In the genomic region with DNA sequence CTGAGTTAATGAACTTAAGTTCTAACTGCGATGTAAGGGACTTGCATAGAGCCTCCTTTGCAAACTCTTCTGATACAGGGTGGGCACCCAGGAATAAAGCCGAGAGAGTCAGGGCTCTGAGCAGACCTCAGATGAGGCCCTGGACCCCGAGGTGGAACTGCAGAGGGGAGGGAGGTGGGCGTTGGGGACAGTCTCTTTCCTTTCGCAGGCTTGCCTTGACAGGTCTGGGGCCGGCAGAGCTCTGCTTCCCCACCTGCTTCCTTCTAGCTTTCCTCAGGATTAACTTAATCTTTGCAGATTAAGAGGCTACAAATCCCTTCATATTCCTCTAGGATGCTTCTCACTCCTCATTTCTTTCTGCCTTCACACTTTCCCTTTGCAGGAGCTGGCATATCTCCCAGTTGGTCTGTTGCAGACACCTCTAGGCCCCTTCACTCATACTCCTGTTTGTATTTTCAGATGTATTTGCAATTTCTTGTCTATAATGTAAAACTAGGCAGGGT, we compare ENCODE assay signal across 25 cellular contexts.
DNase-seq lines count a peak whose midpoint lies in the region; ATAC-seq and TF ChIP-seq lines count a peak whose summit lies in the region.
"Had no signal": no experiment of that assay in that cellular context is flagged by ENCODE, and none has a peak within 500 bp of the region (broad histone marks: within the 10 kb centered on the region; RNA-seq: fewer than 3 reads in every experiment).

No MANE protein-coding gene starts in this region.

- H3K4ac ChIP-seq in H9 (ENCODE audit: low read depth, low read length) (no peak overlapping the region), mesenchymal stem cell (ENCODE audit: low read depth in 1 of 2, low read length in 2 of 2) (peak overlapping the region; percentile 45 to 68)

- no peak overlapping the region for H2AK5ac ChIP-seq in H9 (ENCODE audit: insufficient read length, low read length)
- peak overlapping the region; percentile 91 for H2AK5ac ChIP-seq in mesenchymal stem cell (ENCODE audit: low read length, severe bottlenecking)

- H3K9ac ChIP-seq in H9 (ENCODE audit: extremely low read depth, insufficient read length, low read length): no peak overlapping the region
- H3K9ac ChIP-seq in mesenchymal stem cell (ENCODE audit: low read length): no peak overlapping the region
- H3K9ac ChIP-seq in stomach smooth muscle (ENCODE audit: low read length in 2 of 2): no peak overlapping the region
- H3K9ac ChIP-seq: GM23248, SK-N-SH had no signal

- peaks cover 0 to 8% (median 8%) of the 10 kb centered on the region in 3 experiments; a peak in 6 of 7 replicates for H3K36me3 Mint-ChIP-seq in H9 (ENCODE audit: insufficient read depth in 1 of 3, low read depth in 3 of 3)
- H3K36me3 Mint-ChIP-seq in brain: peaks cover 24% of the 10 kb centered on the region

- no peak for DNase-seq in H9
- DNase-seq in mesenchymal stem cell: peak; percentile 23
- no peak for DNase-seq in stimulated activated CD4-positive, alpha-beta T cell treated with anti-CD3 and anti-CD28 coated beads, Interleukin-15, amount 100 ng/mL, for 24 hours
- DNase-seq in activated naive CD4-positive, alpha-beta T cell treated with Interleukin-2 at 50 U/mL for 16 hours: no peak
- DNase-seq: activated CD4-positive, alpha-beta T cell treated with anti-CD3 and anti-CD28 coated beads, Interleukin-2, amount 50 U/mL, for 4 hours; activated T-cell treated with anti-CD3 and anti-CD28 coated beads, Interleukin-2, amount 50 U/mL, for 48 hours; C1 segment of cervical spinal cord; COR-L47; GM23248; mammary epithelial cell; NCI-H146; NK-92 treated with Interleukin-12 subunit alpha and Interleukin-12 subunit beta, amount 100 ng/mL, for 24 hours; psoas muscle; SK-N-SH; stimulated activated CD4-positive, alpha-beta T cell treated with anti-CD3 and anti-CD28 coated beads, Interleukin-4, amount 100 ng/mL, for 4 hours; upper lobe of right lung had no signal

- no peak for ATAC-seq in HG02759 (IDR thresholded peaks at IDR 0.05; ENCODE audit: unreplicated experiment)
- no peak for ATAC-seq in GM21390 (IDR thresholded peaks at IDR 0.05; ENCODE audit: unreplicated experiment)
- ATAC-seq: psoas muscle, upper lobe of right lung had no signal

- no peaks in the 10 kb centered on the region for H3K79me2 ChIP-seq in H9 (ENCODE audit: insufficient read depth, low read length)
- H3K79me2 ChIP-seq: hepatocyte had no signal

- H2BK120ac ChIP-seq in H9 (ENCODE audit: low read depth, low read length, poor library complexity, severe bottlenecking) (no peak overlapping the region), mesenchymal stem cell (ENCODE audit: low read depth, low read length) (no peak overlapping the region)

- H2BK20ac ChIP-seq in H9 (ENCODE audit: low read depth, low read length, poor library complexity, severe bottlenecking): no peak overlapping the region

- H4K8ac ChIP-seq in H9 (replicated peaks; ENCODE audit: insufficient read length, low read depth, low read length): no peak overlapping the region
- H4K8ac ChIP-seq in mesenchymal stem cell (ENCODE audit: low read length): peak overlapping the region; percentile 77

- WGBS in H9 (ENCODE audit: extremely low coverage, insufficient read length, low lambda C conversion rate): no CpG with 5 or more reads among the region's 6 CpGs
- 97% methylated on average over 6 of the region's 6 CpGs for WGBS in mesenchymal stem cell

- H3K14ac ChIP-seq in H9 (ENCODE audit: insufficient read depth, low read length) (no peak overlapping the region), mesenchymal stem cell (ENCODE audit: low read length in 2 of 2) (peak overlapping the region in 1 of 2 experiments; percentile 29)

- H3K4me2 ChIP-seq in H9 (ENCODE audit: insufficient read depth, insufficient read length, low read length) (no peak overlapping the region), mesenchymal stem cell (ENCODE audit: low read length, poor library complexity, severe bottlenecking) (no peak overlapping the region)
- H3K4me2 ChIP-seq: hepatocyte, SK-N-SH had no signal

- no peaks in the 10 kb centered on the region for H3K79me1 ChIP-seq in H9 (ENCODE audit: insufficient read depth, low read depth, low read length, poor library complexity, severe bottlenecking)
- peaks cover 15% of the 10 kb centered on the region for H3K79me1 ChIP-seq in mesenchymal stem cell (replicated peaks; ENCODE audit: low read length, poor library complexity, severe bottlenecking)

- H3K36me3 ChIP-seq in mesenchymal stem cell (ENCODE audit: control insufficient read depth in 1 of 2, insufficient read depth in 2 of 2, low read depth in 1 of 2, low read length in 2 of 2) (peaks cover 33 to 61% of the 10 kb centered on the region in 2 experiments), stomach smooth muscle (ENCODE audit: control insufficient read depth in 2 of 2, insufficient read depth in 2 of 2, low read length in 2 of 2) (peaks cover 4 to 5% of the 10 kb centered on the region in 2 donors)
- H3K36me3 ChIP-seq: neutrophil, upper lobe of right lung had no signal

- H3K23me2 ChIP-seq in H9 (ENCODE audit: insufficient read length, low read depth, low read length, poor library complexity, severe bottlenecking): no peaks in the 10 kb centered on the region

- no peak overlapping the region for H3T11ph ChIP-seq in H9 (ENCODE audit: low read length)

- H3K4me3 ChIP-seq in mesenchymal stem cell (ENCODE audit: insufficient read depth in 1 of 2, low read depth in 1 of 2, low read length in 2 of 2) (no peak overlapping the region), stomach smooth muscle (ENCODE audit: low read length in 2 of 2) (no peak overlapping the region)
- H3K4me3 ChIP-seq: GM23248, hepatocyte, psoas muscle, upper lobe of right lung had no signal

- no peak overlapping the region for H3K56ac ChIP-seq in H9 (ENCODE audit: insufficient read length, low read depth, low read length)

- H3K4me1 Mint-ChIP-seq in H9: peaks cover 50 to 77% of the 10 kb centered on the region in 2 experiments
- H3K4me1 Mint-ChIP-seq in brain: peaks cover 79% of the 10 kb centered on the region

- H3K27ac ChIP-seq in H9 (ENCODE audit: insufficient read length, low read depth, low read length) (no peak overlapping the region), mesenchymal stem cell (ENCODE audit: low read length, poor library complexity, severe bottlenecking) (peak overlapping the region; percentile 57), stomach smooth muscle (ENCODE audit: low read length) (peak overlapping the region; percentile 96)
- H3K27ac ChIP-seq: GM23248, hepatocyte, neutrophil, psoas muscle, upper lobe of right lung had no signal

- no peak overlapping the region for H3K23ac ChIP-seq in H9 (ENCODE audit: insufficient read length, low read depth, low read length)
- no peak overlapping the region for H3K23ac ChIP-seq in mesenchymal stem cell (ENCODE audit: low read length in 2 of 2)

- no peaks in the 10 kb centered on the region for H4K20me1 ChIP-seq in H9 (ENCODE audit: control insufficient read depth, insufficient read depth, insufficient read length)

- H2BK12ac ChIP-seq in H9 (ENCODE audit: insufficient read length, low read depth, low read length): no peak overlapping the region
- H2BK12ac ChIP-seq in mesenchymal stem cell (ENCODE audit: low read length in 2 of 2): peak overlapping the region in 1 of 2 experiments; percentile 68

- no peak overlapping the region for H2AFZ ChIP-seq in H9 (ENCODE audit: low read length)
- no peak overlapping the region for H2AFZ ChIP-seq in mesenchymal stem cell (ENCODE audit: low read depth, low read length)
- H2AFZ ChIP-seq: GM23248, hepatocyte had no signal

- H3K27ac Mint-ChIP-seq in H9 (peak overlapping the region; percentile 28 to 55 (median 35); a peak in 5 of 7 replicates), brain (peak overlapping the region in 4 of 5 experiments; percentile 42 to 90 (median 66))
- H3K27ac Mint-ChIP-seq: dendritic cell treated with granulocyte-macrophage colony-stimulating factor and Interleukin-4, amounts not matched to agents 40 ng/mL and 50 ng/mL, for 4 days; T-helper 1 cell treated with Interleukin-12 subunit alpha and Interleukin-12 subunit beta and Interleukin-4 antibody, amounts not matched to agents 30 μg/mL and 1 μg/mL, for 36 hours had no signal

- H3K9me3 ChIP-seq in H9 (ENCODE audit: control insufficient read depth, low read depth, low read length) (no peaks in the 10 kb centered on the region), mesenchymal stem cell (ENCODE audit: control insufficient read depth, low read length) (no peaks in the 10 kb centered on the region), stomach smooth muscle (ENCODE audit: control insufficient read depth in 2 of 2, low read length in 2 of 2) (no peaks in the 10 kb centered on the region)
- H3K9me3 ChIP-seq: neutrophil, psoas muscle, SK-N-SH, upper lobe of right lung had no signal

- H2BK15ac ChIP-seq in H9 (ENCODE audit: low read depth, low read length) (no peak overlapping the region), mesenchymal stem cell (ENCODE audit: low read depth, poor library complexity, severe bottlenecking) (peak overlapping the region; percentile 5)

- no peaks in the 10 kb centered on the region for H3K27me3 ChIP-seq in H9 (ENCODE audit: insufficient read depth, low read length)
- no peaks in the 10 kb centered on the region for H3K27me3 ChIP-seq in mesenchymal stem cell (ENCODE audit: control insufficient read depth in 1 of 2, insufficient read depth in 1 of 2, low read length in 2 of 2)
- H3K27me3 ChIP-seq in stomach smooth muscle (ENCODE audit: control insufficient read depth in 1 of 2, insufficient read depth in 2 of 2, low read length in 2 of 2): no peaks in the 10 kb centered on the region
- H3K27me3 ChIP-seq: hepatocyte, neutrophil, upper lobe of right lung had no signal

- H2BK5ac ChIP-seq in H9 (ENCODE audit: insufficient read length, low read length): no peak overlapping the region
- H2BK5ac ChIP-seq in mesenchymal stem cell (ENCODE audit: low read depth, low read length, poor library complexity, severe bottlenecking): no peak overlapping the region

- H3K4me1 ChIP-seq in H9 (ENCODE audit: insufficient read depth, low read length) (no peaks in the 10 kb centered on the region), mesenchymal stem cell (ENCODE audit: control insufficient read depth, insufficient read depth, low read depth, low read length) (peaks cover 37% of the 10 kb centered on the region), stomach smooth muscle (ENCODE audit: control insufficient read depth, insufficient read depth, low read length) (peaks cover 60% of the 10 kb centered on the region)
- H3K4me1 ChIP-seq: psoas muscle, upper lobe of right lung had no signal

- H3K9me3 Mint-ChIP-seq in H9 (no peaks in the 10 kb centered on the region), brain (no peaks in the 10 kb centered on the region)
- H3K9me3 Mint-ChIP-seq: central memory CD8-positive, alpha-beta T cell; dendritic cell treated with granulocyte-macrophage colony-stimulating factor and Interleukin-4, amounts not matched to agents 40 ng/mL and 50 ng/mL, for 4 days; T-helper 1 cell treated with Interleukin-12 subunit alpha and Interleukin-12 subunit beta and Interleukin-4 antibody, amounts not matched to agents 30 μg/mL and 1 μg/mL, for 36 hours had no signal

- no peak overlapping the region for H4K5ac ChIP-seq in H9 (ENCODE audit: insufficient read length, low read depth, low read length)

- H3K4me3 Mint-ChIP-seq in H9: no peak overlapping the region
- H3K4me3 Mint-ChIP-seq in brain: peak overlapping the region in 1 of 5 experiments; percentile 18
- H3K4me3 Mint-ChIP-seq: central memory CD8-positive, alpha-beta T cell; dendritic cell treated with granulocyte-macrophage colony-stimulating factor and Interleukin-4, amounts not matched to agents 40 ng/mL and 50 ng/mL, for 4 days; T-helper 1 cell treated with Interleukin-12 subunit alpha and Interleukin-12 subunit beta and Interleukin-4 antibody, amounts not matched to agents 30 μg/mL and 1 μg/mL, for 36 hours had no signal

- no peaks in the 10 kb centered on the region for H3K27me3 Mint-ChIP-seq in H9 (ENCODE audit: low read depth)
- no peaks in the 10 kb centered on the region for H3K27me3 Mint-ChIP-seq in brain

- no peak for TF ChIP-seq CTCF in H9 (conservative IDR thresholded peaks at IDR 0.05)
- no peak for TF ChIP-seq CTCF in brain (conservative IDR thresholded peaks at IDR 0.05)

- H4K91ac ChIP-seq in H9 (ENCODE audit: insufficient read length, low read depth, low read length): no peak overlapping the region
- peak overlapping the region; percentile 88 for H4K91ac ChIP-seq in mesenchymal stem cell (ENCODE audit: low read length)

- no peak overlapping the region for H3K18ac ChIP-seq in H9 (ENCODE audit: insufficient read length, low read depth, low read length)
- H3K18ac ChIP-seq in mesenchymal stem cell (ENCODE audit: low read depth in 1 of 2, low read length in 2 of 2): peak overlapping the region in 1 of 2 experiments; percentile 74
